29 cellular contexts compared by ENCODE assay signal in the genomic region with DNA sequence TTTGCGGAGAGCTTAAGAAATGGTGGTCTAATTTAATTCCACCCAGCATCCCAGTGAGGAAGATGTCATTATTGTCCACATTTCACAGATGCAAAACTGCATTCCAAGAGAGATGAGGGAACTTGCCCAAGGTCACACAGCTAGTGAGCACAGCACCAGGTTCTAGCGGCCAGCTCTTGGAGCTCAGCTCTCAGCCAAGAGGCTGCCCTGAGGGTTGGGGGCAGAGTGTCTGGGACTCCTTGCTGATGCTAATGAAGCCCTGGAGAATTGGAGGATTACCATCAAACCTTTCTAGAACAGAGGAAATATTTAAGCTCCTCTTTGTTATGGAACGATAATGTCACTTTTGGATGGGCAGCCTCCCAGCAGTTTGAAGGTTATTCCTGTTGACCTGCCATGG. TPM values are rescaled to one million over a fixed set of nuclear protein-coding genes. Genes with fewer than 3 reads are reported as not detected.
DNase-seq lines count a peak whose midpoint lies in the region; ATAC-seq and TF ChIP-seq lines count a peak whose summit lies in the region.
"Had no signal": no experiment of that assay in that cellular context is flagged by ENCODE, and none has a peak within 500 bp of the region (broad histone marks: within the 10 kb centered on the region; RNA-seq: fewer than 3 reads in every experiment).

No MANE protein-coding gene starts in this region.

- H4K20me1 ChIP-seq in H9 (ENCODE audit: control insufficient read depth, insufficient read depth, insufficient read length) (no peaks in the 10 kb centered on the region), smooth muscle cell (ENCODE audit: low read depth) (no peaks in the 10 kb centered on the region)

- no peak overlapping the region for H2BK5ac ChIP-seq in H9 (ENCODE audit: insufficient read length, low read length)

- DNase-seq in H9, result peak; percentile 42
- DNase-seq in astrocyte of the hippocampus (ENCODE audit: low read depth, low spot score), result peak; percentile 43
- peak; percentile 24 for DNase-seq in iris pigment epithelial cell (ENCODE audit: low read depth)
- no peak for DNase-seq in smooth muscle cell (lab: John Stamatoyannopoulos, UW; ENCODE audit: unreplicated experiment)
- no peak for DNase-seq in nephron progenitor cell
- DNase-seq in DMS53 treated with DMSO at 0.1 percent for 48 hours (lab: John Stamatoyannopoulos, UW; ENCODE audit: unreplicated experiment), result no peak
- DNase-seq: activated CD4-positive, alpha-beta T cell treated with anti-CD3 and anti-CD28 coated beads for 1 hour; activated CD8-positive, alpha-beta T cell treated with anti-CD3 and anti-CD28 coated beads, Interleukin-2, amount 10 ng/mL, durations not matched to agents 7 days and 5 days; activated effector memory CD4-positive, alpha-beta T cell treated with Interleukin-2 at 50 U/mL for 16 hours; activated naive CD8-positive, alpha-beta T cell treated with anti-CD3 and anti-CD28 coated beads for 36 hours; activated T-cell treated with anti-CD3 and anti-CD28 coated beads for 4 hours; aorta; CD4-positive, CD25-positive, alpha-beta regulatory T cell; foreskin fibroblast; left ventricle myocardium inferior; natural killer cell; NCI-H1417 treated with DMSO at 0.1 percent for 48 hours; NCI-H2081; NCI-H345; retina; stimulated activated CD4-positive, alpha-beta T cell treated with anti-CD3 and anti-CD28 coated beads, Interleukin-2, amount 100 ng/mL, for 24 hours had no signal

- H2BK120ac ChIP-seq in H9 (ENCODE audit: low read depth, low read length, poor library complexity, severe bottlenecking), result no peak overlapping the region

- H3K36me3 Mint-ChIP-seq in H9 (ENCODE audit: insufficient read depth in 1 of 3, low read depth in 3 of 3) (peaks cover 0 to 4% (median 0%) of the 10 kb centered on the region in 3 experiments; a peak in 3 of 7 replicates), nephron progenitor cell (ENCODE audit: low read depth) (no peaks in the 10 kb centered on the region)
- H3K36me3 Mint-ChIP-seq: activated naive CD8-positive, alpha-beta T cell treated with anti-CD3 and anti-CD28 coated beads for 36 hours; CD4-positive, CD25-positive, alpha-beta regulatory T cell; natural killer cell; type B pancreatic cell had no signal

- no peak overlapping the region for H4K5ac ChIP-seq in H9 (ENCODE audit: insufficient read length, low read depth, low read length)

- H3K23me2 ChIP-seq in H9 (ENCODE audit: insufficient read length, low read depth, low read length, poor library complexity, severe bottlenecking), result no peaks in the 10 kb centered on the region

- H3K27me3 ChIP-seq in H9 (ENCODE audit: insufficient read depth, low read length) (no peaks in the 10 kb centered on the region), smooth muscle cell (ENCODE audit: low read depth) (no peaks in the 10 kb centered on the region)
- H3K27me3 ChIP-seq: hepatocyte had no signal

- H3K9me3 ChIP-seq in H9 (ENCODE audit: control insufficient read depth, low read depth, low read length) (no peaks in the 10 kb centered on the region), smooth muscle cell (replicated peaks; ENCODE audit: low read depth) (no peaks in the 10 kb centered on the region)
- H3K9me3 ChIP-seq: left ventricle myocardium inferior had no signal

- H3K9ac ChIP-seq in H9 (ENCODE audit: extremely low read depth, insufficient read length, low read length), result no peak overlapping the region
- H3K9ac ChIP-seq in smooth muscle cell (ENCODE audit: low read depth), result peak overlapping the region; percentile 53
- H3K9ac ChIP-seq: KMS-11 had no signal

- H2AFZ ChIP-seq in H9 (ENCODE audit: low read length) (no peak overlapping the region), smooth muscle cell (ENCODE audit: low read depth) (no peak overlapping the region)
- H2AFZ ChIP-seq: hepatocyte had no signal

- H3K9me3 Mint-ChIP-seq in H9 (no peaks in the 10 kb centered on the region; a peak in 2 of 5 replicates), nephron progenitor cell (no peaks in the 10 kb centered on the region)
- H3K9me3 Mint-ChIP-seq: natural killer cell, type B pancreatic cell had no signal

- H4K8ac ChIP-seq in H9 (replicated peaks; ENCODE audit: insufficient read length, low read depth, low read length), result no peak overlapping the region

- H3K79me2 ChIP-seq in H9 (ENCODE audit: insufficient read depth, low read length) (no peaks in the 10 kb centered on the region), smooth muscle cell (ENCODE audit: low read depth) (no peaks in the 10 kb centered on the region)
- H3K79me2 ChIP-seq: hepatocyte had no signal

- H3K23ac ChIP-seq in H9 (ENCODE audit: insufficient read length, low read depth, low read length), result no peak overlapping the region

- no CpG with 5 or more reads among the region's 3 CpGs for WGBS in H9 (ENCODE audit: extremely low coverage, insufficient read length, low lambda C conversion rate)
- 77% methylated on average over 3 of the region's 3 CpGs for WGBS in smooth muscle cell (ENCODE audit: low lambda C conversion rate)

- no peak overlapping the region for H3T11ph ChIP-seq in H9 (ENCODE audit: low read length)

- H3K4ac ChIP-seq in H9 (ENCODE audit: low read depth, low read length), result no peak overlapping the region

- no peaks in the 10 kb centered on the region for H3K36me3 ChIP-seq in smooth muscle cell (ENCODE audit: low read depth)
- H3K36me3 ChIP-seq: left ventricle myocardium inferior had no signal

- H3K27me3 Mint-ChIP-seq in H9 (ENCODE audit: low read depth), result peaks cover 16% of the 10 kb centered on the region; the same call in 1 of the 2 replicates
- peaks cover 31% of the 10 kb centered on the region for H3K27me3 Mint-ChIP-seq in nephron progenitor cell (ENCODE audit: low read depth, poor library complexity)
- H3K27me3 Mint-ChIP-seq: CD4-positive, CD25-positive, alpha-beta regulatory T cell had no signal

- H3K4me3 ChIP-seq in smooth muscle cell, result no peak overlapping the region
- H3K4me3 ChIP-seq: hepatocyte, left ventricle myocardium inferior, SK-N-MC had no signal

- no peak overlapping the region for H3K18ac ChIP-seq in H9 (ENCODE audit: insufficient read length, low read depth, low read length)

- H3F3A ChIP-seq in smooth muscle cell (ENCODE audit: low read depth), result no peaks in the 10 kb centered on the region

- H3K27ac Mint-ChIP-seq in H9 (peak overlapping the region in 2 of 3 experiments; percentile 39 to 77; a peak in 3 of 7 replicates), nephron progenitor cell (no peak overlapping the region)
- H3K27ac Mint-ChIP-seq: activated CD8-positive, alpha-beta T cell treated with anti-CD3 and anti-CD28 coated beads, Interleukin-2, amount 10 ng/mL, durations not matched to agents 7 days and 5 days; activated naive CD8-positive, alpha-beta T cell treated with anti-CD3 and anti-CD28 coated beads for 36 hours; CD4-positive, CD25-positive, alpha-beta regulatory T cell; natural killer cell had no signal

- H2BK15ac ChIP-seq in H9 (ENCODE audit: low read depth, low read length), result no peak overlapping the region

- H3K4me3 Mint-ChIP-seq in H9 (no peak overlapping the region; a peak in 1 of 5 replicates), nephron progenitor cell (no peak overlapping the region)
- H3K4me3 Mint-ChIP-seq: activated CD8-positive, alpha-beta T cell treated with anti-CD3 and anti-CD28 coated beads, Interleukin-2, amount 10 ng/mL, durations not matched to agents 7 days and 5 days; activated naive CD8-positive, alpha-beta T cell treated with anti-CD3 and anti-CD28 coated beads for 36 hours; CD4-positive, CD25-positive, alpha-beta regulatory T cell; natural killer cell; type B pancreatic cell had no signal

- H3K79me1 ChIP-seq in H9 (ENCODE audit: insufficient read depth, low read depth, low read length, poor library complexity, severe bottlenecking), result no peaks in the 10 kb centered on the region

- no peak overlapping the region for H2BK20ac ChIP-seq in H9 (ENCODE audit: low read depth, low read length, poor library complexity, severe bottlenecking)

- ATAC-seq in GM19397 (IDR thresholded peaks at IDR 0.05; ENCODE audit: unreplicated experiment), result no peak
- ATAC-seq: activated CD8-positive, alpha-beta T cell treated with anti-CD3 and anti-CD28 coated beads, Interleukin-2, amount 10 ng/mL, durations not matched to agents 7 days and 5 days; natural killer cell had no signal

- H3K56ac ChIP-seq in H9 (ENCODE audit: insufficient read length, low read depth, low read length), result no peak overlapping the region

- TF ChIP-seq CTCF in H9 (conservative IDR thresholded peaks at IDR 0.05) (no peak), smooth muscle cell (IDR thresholded peaks at IDR 0.05; ENCODE audit: borderline replicate concordance, insufficient read depth, poor library complexity, severe bottlenecking) (no peak), nephron progenitor cell (IDR thresholded peaks at IDR 0.05) (no peak)

- H3K27ac ChIP-seq in H9 (ENCODE audit: insufficient read length, low read depth, low read length) (no peak overlapping the region), smooth muscle cell (ENCODE audit: low read depth) (peak overlapping the region; percentile 88)
- H3K27ac ChIP-seq: KMS-11, left ventricle myocardium inferior, RWPE1, SK-N-MC had no signal

- H3K4me1 ChIP-seq in H9 (ENCODE audit: insufficient read depth, low read length) (peaks cover 6% of the 10 kb centered on the region; the same call in 1 of the 2 replicates), smooth muscle cell (ENCODE audit: low read depth) (peaks cover 10% of the 10 kb centered on the region)
- H3K4me1 ChIP-seq: left ventricle myocardium inferior had no signal

- H3K4me2 ChIP-seq in H9 (ENCODE audit: insufficient read depth, insufficient read length, low read length), result no peak overlapping the region
- H3K4me2 ChIP-seq in smooth muscle cell, result peak overlapping the region; percentile 20
- H3K4me2 ChIP-seq: hepatocyte, KMS-11 had no signal

- H3K4me1 Mint-ChIP-seq in H9 (peaks cover 33 to 42% of the 10 kb centered on the region in 2 experiments), nephron progenitor cell (no peaks in the 10 kb centered on the region)
- H3K4me1 Mint-ChIP-seq: activated naive CD8-positive, alpha-beta T cell treated with anti-CD3 and anti-CD28 coated beads for 36 hours; CD4-positive, CD25-positive, alpha-beta regulatory T cell; natural killer cell had no signal

- H2BK12ac ChIP-seq in H9 (ENCODE audit: insufficient read length, low read depth, low read length), result no peak overlapping the region

- no peak overlapping the region for H2AK5ac ChIP-seq in H9 (ENCODE audit: insufficient read length, low read length)

- H4K91ac ChIP-seq in H9 (ENCODE audit: insufficient read length, low read depth, low read length), result no peak overlapping the region

- no peak overlapping the region for H3K14ac ChIP-seq in H9 (ENCODE audit: insufficient read depth, low read length)

RNA-seq across cellular contexts. Expression of gene PLPP4, which starts 48.0 kb away (rescaled TPM):
- not detected in 2 replicates for total RNA-seq in H9 (2021)
- total RNA-seq in smooth muscle cell, result 27.2 and 27.4 TPM in 2 replicates
- polyA plus RNA-seq in smooth muscle cell, result 28.9 and 33.5 TPM in 2 replicates
- total RNA-seq: activated CD8-positive, alpha-beta T cell treated with anti-CD3 and anti-CD28 coated beads, Interleukin-2, amount 10 ng/mL, durations not matched to agents 7 days and 5 days; activated naive CD8-positive, alpha-beta T cell treated with anti-CD3 and anti-CD28 coated beads for 36 hours; aorta; CD4-positive, CD25-positive, alpha-beta regulatory T cell; esophagus mucosa; left ventricle myocardium inferior; natural killer cell; T-helper 1 cell treated with Interleukin-12 subunit alpha and Interleukin-12 subunit beta and Interleukin-4 antibody, amounts not matched to agents 30 ng/mL and 1 ng/mL, for 36 hours had no signal
- polyA plus RNA-seq: aorta; CD4-positive, CD25-positive, alpha-beta regulatory T cell had no signal

Comparison
In these comparisons a context has a peak if more than half of its experiments do, and no peak if none do; other contexts are left out.
1. DNase-seq: peak in H9 (single experiment), astrocyte of the hippocampus (single experiment) and iris pigment epithelial cell (single experiment); none in smooth muscle cell (single experiment), nephron progenitor cell (single experiment) and DMS53 treated with DMSO at 0.1 percent for 48 hours (single experiment).
2. RNA of gene PLPP4, which starts 48.0 kb away (total RNA-seq): 27.2 to 27.4 TPM in smooth muscle cell; not detected in H9; every median in the first group is over 10 times any median in the second.